In the genomic region with DNA sequence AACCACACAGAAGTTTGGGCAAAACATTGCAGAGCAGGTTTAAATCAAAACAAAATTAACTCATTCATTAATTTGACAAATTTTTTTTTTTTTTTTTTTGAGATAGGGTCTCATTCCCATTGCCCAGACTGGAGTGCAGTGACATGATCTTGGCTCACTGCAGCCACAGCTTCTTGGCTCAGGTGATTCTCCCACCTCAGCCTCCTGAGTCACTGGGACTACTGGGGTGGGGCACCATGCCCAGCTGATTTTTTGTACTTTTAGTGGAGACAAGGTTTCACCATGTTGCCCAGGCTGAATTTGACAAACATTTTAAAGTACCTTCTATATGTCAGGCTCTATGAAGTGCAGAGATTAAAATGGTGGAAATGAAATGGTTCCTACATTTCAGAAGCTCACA, we compare ENCODE assay signal across 17 cellular contexts.
"Had no signal": no experiment of that assay in that cellular context is flagged by ENCODE, and none has a peak within 500 bp of the region (broad histone marks: within the 10 kb centered on the region; RNA-seq: fewer than 3 reads in every experiment).

No MANE protein-coding gene starts in this region.

- H3K27me3 ChIP-seq: heart right ventricle, sigmoid colon, stomach, transverse colon had no signal

- FAIRE-seq: endothelial cell of umbilical vein, frontal cortex had no signal

- DNase-seq: effector CD4-positive, alpha-beta T cell; endodermal cell; heart right ventricle; islet precursor cell; natural killer cell; sigmoid colon; stimulated activated CD4-positive, alpha-beta T cell treated with anti-CD3 and anti-CD28 coated beads, Interleukin-2, amount 100 ng/mL, for 24 hours; stimulated activated naive CD4-positive, alpha-beta T cell; stomach; transverse colon had no signal

- H3K4me1 Mint-ChIP-seq: natural killer cell had no signal

- H3K4me3 ChIP-seq: coronary artery, heart right ventricle, sigmoid colon, skin epidermis, stomach, thoracic aorta, transverse colon had no signal

- H3K4me1 ChIP-seq: transverse colon had no signal

- H3K36me3 Mint-ChIP-seq: mesothelial cell of epicardium, natural killer cell had no signal

- H3K27ac ChIP-seq: coronary artery, heart right ventricle, sigmoid colon, skin epidermis, stomach, thoracic aorta, transverse colon had no signal

- H3K36me3 ChIP-seq: stomach, thoracic aorta, transverse colon had no signal

- H3K4me3 Mint-ChIP-seq: endodermal cell, mesothelial cell of epicardium, natural killer cell had no signal

- ATAC-seq: left lobe of liver, natural killer cell had no signal

- H3K27ac Mint-ChIP-seq: endodermal cell, mesothelial cell of epicardium, natural killer cell had no signal

- H3K9me3 Mint-ChIP-seq: endodermal cell, mesothelial cell of epicardium had no signal

- H3K9me3 ChIP-seq: heart right ventricle, sigmoid colon, stomach, thoracic aorta, transverse colon had no signal
